Comparison of ENCODE assay signal across 28 cellular contexts in the genomic region with DNA sequence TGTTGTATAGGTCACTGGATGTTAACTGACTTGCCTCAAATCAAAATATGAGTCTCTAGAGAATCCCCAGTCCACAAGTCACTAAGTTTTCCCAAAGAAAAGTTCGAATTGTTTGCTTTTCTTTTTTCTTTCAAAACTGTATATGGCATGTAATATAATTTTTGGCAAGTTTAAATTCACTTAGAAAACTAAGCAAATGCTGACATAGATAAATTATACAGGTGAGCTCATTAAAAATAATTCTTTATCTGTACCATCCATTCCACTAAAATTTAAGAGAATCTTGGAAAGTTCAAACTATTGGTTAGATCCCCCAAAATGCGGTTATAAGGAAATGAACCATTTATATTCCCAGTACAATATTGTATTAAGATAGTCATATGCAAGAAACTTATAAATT.
A peak's percentile ranks its signal among the peaks of the same experiment; 100 is the strongest.
DNase-seq lines count a peak whose midpoint lies in the region; ATAC-seq, FAIRE-seq and TF ChIP-seq lines count a peak whose summit lies in the region.
"Had no signal": no experiment of that assay in that cellular context is flagged by ENCODE, and none has a peak within 500 bp of the region (broad histone marks: within the 10 kb centered on the region; RNA-seq: fewer than 3 reads in every experiment).

No MANE protein-coding gene starts in this region.

- no peak for DNase-seq in activated T-cell treated with anti-CD3 and anti-CD28 coated beads, Interleukin-2, amount 50 U/mL, for 4 hours
- DNase-seq in activated T-cell treated with anti-CD3 and anti-CD28 coated beads, Interleukin-2, amount 50 U/mL, for 48 hours: no peak
- DNase-seq in Karpas-422 (no peak), small intestine (no peak), DMS153 (lab: John Stamatoyannopoulos, UW) (no peak), smooth muscle cell (lab: John Stamatoyannopoulos, UW; ENCODE audit: unreplicated experiment) (no peak)
- no peak for DNase-seq in activated naive CD8-positive, alpha-beta T cell treated with anti-CD3 and anti-CD28 coated beads, Interleukin-2, amount 50 U/mL, for 24 hours
- DNase-seq in natural killer cell treated with Interleukin-12 subunit alpha and Interleukin-12 subunit beta and Interleukin-15 and Interleukin-18, amount 100 ng/mL, for 72 hours (ENCODE audit: low spot score): no peak
- DNase-seq: ACHN; activated CD4-positive, alpha-beta T cell treated with anti-CD3 and anti-CD28 coated beads, Interleukin-2, amount 10 ng/mL, durations not matched to agents 7 days and 5 days; aorta; cerebellar nuclear complex; DMS79; effector CD8-positive, alpha-beta T cell; KBM-7; mucosa of descending colon; MV-4-11; NCI-H187 treated with DMSO at 0.1 percent for 48 hours; NCI-H2227 treated with DMSO at 0.1 percent for 48 hours; NCI-H82; nucleus accumbens; Peyer's patch; stimulated activated CD4-positive, alpha-beta T cell treated with anti-CD3 and anti-CD28 coated beads, Interleukin-12 subunit alpha, Interleukin-12 subunit beta, amount 100 ng/mL, for 4 hours; stimulated activated CD8-positive, alpha-beta memory T cell treated with anti-CD3 and anti-CD28 coated beads, Interleukin-4, amount 100 ng/mL, for 48 hours; T1000 had no signal

- H3K4me2 ChIP-seq in Karpas-422 (ENCODE audit: low read depth, low read length, poor library complexity, severe bottlenecking): peak overlapping the region; percentile 66
- no peak overlapping the region for H3K4me2 ChIP-seq in smooth muscle cell

- H3K79me2 ChIP-seq in Karpas-422 (ENCODE audit: low read length) (peaks cover 91% of the 10 kb centered on the region), smooth muscle cell (ENCODE audit: low read depth) (no peaks in the 10 kb centered on the region)

- H3K27ac ChIP-seq in Karpas-422 (ENCODE audit: low read length) (peak overlapping the region; percentile 71), small intestine (ENCODE audit: low read depth in 1 of 2, low read length in 1 of 2) (no peak overlapping the region), smooth muscle cell (ENCODE audit: low read depth) (no peak overlapping the region)
- H3K27ac ChIP-seq: HL-60, Peyer's patch, SJSA1, thoracic aorta had no signal

- H3K9me3 ChIP-seq in Karpas-422 (ENCODE audit: low read length): no peaks in the 10 kb centered on the region
- H3K9me3 ChIP-seq in small intestine (ENCODE audit: control insufficient read depth, low read depth): no peaks in the 10 kb centered on the region
- H3K9me3 ChIP-seq in smooth muscle cell (replicated peaks; ENCODE audit: low read depth): no peaks in the 10 kb centered on the region
- H3K9me3 ChIP-seq: mucosa of descending colon, Peyer's patch, SJSA1, thoracic aorta had no signal

- no peaks in the 10 kb centered on the region for H4K20me1 ChIP-seq in Karpas-422 (ENCODE audit: insufficient read depth, low read depth, low read length)
- H4K20me1 ChIP-seq in smooth muscle cell (ENCODE audit: low read depth): no peaks in the 10 kb centered on the region

- no peak for FAIRE-seq in small intestine (lab: Jason Lieb, UNC)

- peaks cover 57% of the 10 kb centered on the region for H3K36me3 Mint-ChIP-seq in activated T-cell treated with anti-CD3 and anti-CD28 coated beads, Interleukin-2, amount 50 U/mL, for 4 hours (ENCODE audit: insufficient read depth)
- peaks cover 85% of the 10 kb centered on the region for H3K36me3 Mint-ChIP-seq in activated naive CD8-positive, alpha-beta T cell treated with anti-CD3 and anti-CD28 coated beads, Interleukin-2, amount 50 U/mL, for 24 hours (ENCODE audit: low read depth)
- peaks cover 21% of the 10 kb centered on the region for H3K36me3 Mint-ChIP-seq in natural killer cell treated with Interleukin-12 subunit alpha and Interleukin-12 subunit beta and Interleukin-15 and Interleukin-18, amount 100 ng/mL, for 72 hours

- no peak overlapping the region for H2AFZ ChIP-seq in Karpas-422 (ENCODE audit: low read length)
- no peak overlapping the region for H2AFZ ChIP-seq in smooth muscle cell (ENCODE audit: low read depth)

- H3K27me3 Mint-ChIP-seq in activated T-cell treated with anti-CD3 and anti-CD28 coated beads, Interleukin-2, amount 50 U/mL, for 4 hours (ENCODE audit: low read depth): no peaks in the 10 kb centered on the region
- no peaks in the 10 kb centered on the region for H3K27me3 Mint-ChIP-seq in activated naive CD8-positive, alpha-beta T cell treated with anti-CD3 and anti-CD28 coated beads, Interleukin-2, amount 50 U/mL, for 24 hours
- H3K27me3 Mint-ChIP-seq in natural killer cell treated with Interleukin-12 subunit alpha and Interleukin-12 subunit beta and Interleukin-15 and Interleukin-18, amount 100 ng/mL, for 72 hours: no peaks in the 10 kb centered on the region
- H3K27me3 Mint-ChIP-seq: activated CD4-positive, alpha-beta T cell treated with anti-CD3 and anti-CD28 coated beads, Interleukin-2, amount 10 ng/mL, durations not matched to agents 7 days and 5 days had no signal

- TF ChIP-seq CTCF in smooth muscle cell (IDR thresholded peaks at IDR 0.05; ENCODE audit: borderline replicate concordance, insufficient read depth, poor library complexity, severe bottlenecking): no peak

- H3K9ac ChIP-seq in Karpas-422 (ENCODE audit: low read length) (peak overlapping the region; percentile 28; the same call in 1 of the 2 replicates), smooth muscle cell (ENCODE audit: low read depth) (no peak overlapping the region)

- H3K4me3 Mint-ChIP-seq in activated T-cell treated with anti-CD3 and anti-CD28 coated beads, Interleukin-2, amount 50 U/mL, for 4 hours: peak overlapping the region; percentile 81
- peak overlapping the region; percentile 84 for H3K4me3 Mint-ChIP-seq in activated naive CD8-positive, alpha-beta T cell treated with anti-CD3 and anti-CD28 coated beads, Interleukin-2, amount 50 U/mL, for 24 hours
- no peak overlapping the region for H3K4me3 Mint-ChIP-seq in natural killer cell treated with Interleukin-12 subunit alpha and Interleukin-12 subunit beta and Interleukin-15 and Interleukin-18, amount 100 ng/mL, for 72 hours
- H3K4me3 Mint-ChIP-seq: activated CD4-positive, alpha-beta T cell treated with anti-CD3 and anti-CD28 coated beads, Interleukin-2, amount 10 ng/mL, durations not matched to agents 7 days and 5 days had no signal

- H3K9me2 ChIP-seq in Karpas-422 (replicated peaks; ENCODE audit: insufficient read depth, low read length): no peaks in the 10 kb centered on the region

- no peaks in the 10 kb centered on the region for H3F3A ChIP-seq in smooth muscle cell (ENCODE audit: low read depth)

- no peaks in the 10 kb centered on the region for H3K9me3 Mint-ChIP-seq in activated T-cell treated with anti-CD3 and anti-CD28 coated beads, Interleukin-2, amount 50 U/mL, for 4 hours
- H3K9me3 Mint-ChIP-seq in activated naive CD8-positive, alpha-beta T cell treated with anti-CD3 and anti-CD28 coated beads, Interleukin-2, amount 50 U/mL, for 24 hours: no peaks in the 10 kb centered on the region
- no peaks in the 10 kb centered on the region for H3K9me3 Mint-ChIP-seq in natural killer cell treated with Interleukin-12 subunit alpha and Interleukin-12 subunit beta and Interleukin-15 and Interleukin-18, amount 100 ng/mL, for 72 hours
- H3K9me3 Mint-ChIP-seq: activated CD4-positive, alpha-beta T cell treated with anti-CD3 and anti-CD28 coated beads, Interleukin-2, amount 10 ng/mL, durations not matched to agents 7 days and 5 days had no signal

- peak overlapping the region; percentile 91 for H3K27ac Mint-ChIP-seq in activated naive CD8-positive, alpha-beta T cell treated with anti-CD3 and anti-CD28 coated beads, Interleukin-2, amount 50 U/mL, for 24 hours
- peak overlapping the region; percentile 86 to 90 for H3K27ac Mint-ChIP-seq in natural killer cell treated with Interleukin-12 subunit alpha and Interleukin-12 subunit beta and Interleukin-15 and Interleukin-18, amount 100 ng/mL, for 72 hours

- H3K4me1 ChIP-seq in Karpas-422 (ENCODE audit: low read length): peaks cover 60% of the 10 kb centered on the region
- H3K4me1 ChIP-seq in small intestine (ENCODE audit: control insufficient read depth in 2 of 2, insufficient read depth in 1 of 2, low read depth in 1 of 2, low read length in 1 of 2): peaks cover 0 to 13% of the 10 kb centered on the region in 2 donors
- peaks cover 16% of the 10 kb centered on the region for H3K4me1 ChIP-seq in smooth muscle cell (ENCODE audit: low read depth)

- H3K4me3 ChIP-seq in Karpas-422 (ENCODE audit: low read length) (peak overlapping the region; percentile 26; the same call in 1 of the 2 replicates), small intestine (ENCODE audit: low read depth in 1 of 2, low read length in 2 of 2) (no peak overlapping the region), smooth muscle cell (no peak overlapping the region)
- H3K4me3 ChIP-seq: mucosa of descending colon, Peyer's patch, SJSA1, thoracic aorta had no signal

- H3K27me3 ChIP-seq in Karpas-422 (ENCODE audit: low read length): no peaks in the 10 kb centered on the region
- no peaks in the 10 kb centered on the region for H3K27me3 ChIP-seq in small intestine (ENCODE audit: control insufficient read depth in 2 of 2, insufficient read depth in 2 of 2, low read length in 2 of 2)
- no peaks in the 10 kb centered on the region for H3K27me3 ChIP-seq in smooth muscle cell (ENCODE audit: low read depth)
- H3K27me3 ChIP-seq: Peyer's patch, SJSA1 had no signal

- ATAC-seq in activated T-cell treated with anti-CD3 and anti-CD28 coated beads, Interleukin-2, amount 50 U/mL, for 4 hours: no peak
- no peak for ATAC-seq in activated naive CD8-positive, alpha-beta T cell treated with anti-CD3 and anti-CD28 coated beads, Interleukin-2, amount 50 U/mL, for 24 hours
- ATAC-seq in natural killer cell treated with Interleukin-12 subunit alpha and Interleukin-12 subunit beta and Interleukin-15 and Interleukin-18, amount 100 ng/mL, for 72 hours: no peak
- ATAC-seq: mucosa of descending colon had no signal

- H3K36me3 ChIP-seq in Karpas-422 (ENCODE audit: insufficient read depth, low read length) (0 out of 2 replicates have a peak, but pooled peaks cover 4% of the 10 kb centered on the region), small intestine (ENCODE audit: control insufficient read depth in 2 of 2, insufficient read depth in 2 of 2, low read length in 2 of 2) (no peaks in the 10 kb centered on the region), smooth muscle cell (ENCODE audit: low read depth) (no peaks in the 10 kb centered on the region)
- H3K36me3 ChIP-seq: Peyer's patch, SJSA1, thoracic aorta had no signal

- H3K4me1 Mint-ChIP-seq in activated T-cell treated with anti-CD3 and anti-CD28 coated beads, Interleukin-2, amount 50 U/mL, for 4 hours (ENCODE audit: low read depth): peaks cover 77% of the 10 kb centered on the region
- H3K4me1 Mint-ChIP-seq in activated naive CD8-positive, alpha-beta T cell treated with anti-CD3 and anti-CD28 coated beads, Interleukin-2, amount 50 U/mL, for 24 hours: peaks cover 87% of the 10 kb centered on the region
- H3K4me1 Mint-ChIP-seq in natural killer cell treated with Interleukin-12 subunit alpha and Interleukin-12 subunit beta and Interleukin-15 and Interleukin-18, amount 100 ng/mL, for 72 hours (ENCODE audit: low read depth in 2 of 2): peaks cover 44 to 48% of the 10 kb centered on the region in 2 donors

- WGBS in small intestine, 3 donors: 89 to 94% (median 93%) methylated on average over 2 of the region's 2 CpGs
- 99% methylated on average over 2 of the region's 2 CpGs for WGBS in smooth muscle cell (ENCODE audit: low lambda C conversion rate)
